In the genomic region with DNA sequence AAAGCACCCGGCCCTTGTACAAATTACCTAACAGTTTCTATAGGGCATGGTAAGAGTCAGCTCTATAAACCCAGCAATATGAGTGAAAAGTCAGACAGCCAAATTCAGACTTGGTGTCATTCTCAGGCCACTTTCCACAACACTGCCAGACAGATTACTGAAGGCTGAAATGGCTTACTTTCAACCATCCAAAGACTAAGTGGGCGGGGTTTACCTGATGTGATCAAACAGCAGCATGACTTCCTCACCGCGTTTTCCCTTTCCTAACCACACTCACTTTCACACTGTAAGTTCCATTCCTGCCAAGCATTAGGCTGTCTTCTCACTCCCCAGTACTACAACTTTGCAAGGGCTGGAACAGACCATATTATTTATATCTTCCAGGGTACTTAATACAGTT, we compare ENCODE assay signal across 9 cellular contexts.
A peak's percentile ranks its signal among the peaks of the same experiment; 100 is the strongest.
DNase-seq lines count a peak whose midpoint lies in the region; ATAC-seq and TF ChIP-seq lines count a peak whose summit lies in the region.
"Had no signal": no experiment of that assay in that cellular context is flagged by ENCODE, and none has a peak within 500 bp of the region (broad histone marks: within the 10 kb centered on the region; RNA-seq: fewer than 3 reads in every experiment).

No MANE protein-coding gene starts in this region.

- peaks cover 4% of the 10 kb centered on the region for H3K9me3 Mint-ChIP-seq in activated CD4-positive, alpha-beta T cell treated with anti-CD3 and anti-CD28 coated beads for 36 hours (ENCODE audit: low read depth)

- H3K27ac Mint-ChIP-seq in activated CD4-positive, alpha-beta T cell treated with anti-CD3 and anti-CD28 coated beads for 36 hours, result no peak overlapping the region

- CTCF ChIA-PET in activated CD4-positive, alpha-beta T cell treated with anti-CD3 and anti-CD28 coated beads for 36 hours (lab: Charles Lee), result no interaction called here

- POLR2A ChIA-PET in activated CD4-positive, alpha-beta T cell treated with anti-CD3 and anti-CD28 coated beads for 36 hours (lab: Charles Lee), result no interaction called here

- no peak overlapping the region for H3K4me3 ChIP-seq in left ventricle myocardium inferior

- DNase-seq in activated CD4-positive, alpha-beta T cell treated with anti-CD3 and anti-CD28 coated beads for 36 hours, result peak; percentile 21
- no peak for DNase-seq in activated CD4-positive, alpha-beta T cell treated with anti-CD3 and anti-CD28 coated beads, Interleukin-2, amount 50 U/mL, for 4 hours
- DNase-seq in SW480 (ENCODE audit: low spot score) (peak; percentile 18), renal cortical epithelial cell (ENCODE audit: low read depth) (peak; percentile 13), HUDEP-2 (lab: John Stamatoyannopoulos, UW; ENCODE audit: unreplicated experiment in 76 of 76) (no peak), left ventricle myocardium inferior (no peak)
- DNase-seq in effector CD4-positive, alpha-beta T cell, result no peak
- DNase-seq: NCI-H2171 treated with DMSO at 0.1 percent for 48 hours had no signal

- no peak overlapping the region for H3K4me3 Mint-ChIP-seq in activated CD4-positive, alpha-beta T cell treated with anti-CD3 and anti-CD28 coated beads for 36 hours

- peaks cover 12% of the 10 kb centered on the region for H3K4me1 Mint-ChIP-seq in activated CD4-positive, alpha-beta T cell treated with anti-CD3 and anti-CD28 coated beads for 36 hours

- H3K36me3 ChIP-seq in left ventricle myocardium inferior, result peaks cover 6% of the 10 kb centered on the region

- no peaks in the 10 kb centered on the region for H3K27me3 Mint-ChIP-seq in activated CD4-positive, alpha-beta T cell treated with anti-CD3 and anti-CD28 coated beads for 36 hours

- H3K4me1 ChIP-seq in left ventricle myocardium inferior, result peaks cover 16% of the 10 kb centered on the region

- TF ChIP-seq CTCF in left ventricle myocardium inferior (IDR thresholded peaks at IDR 0.05; ENCODE audit: borderline replicate concordance), result no peak

- H3K36me3 Mint-ChIP-seq in activated CD4-positive, alpha-beta T cell treated with anti-CD3 and anti-CD28 coated beads for 36 hours (ENCODE audit: low read depth), result peaks cover 2% of the 10 kb centered on the region

- intact Hi-C loops in activated CD4-positive, alpha-beta T cell treated with anti-CD3 and anti-CD28 coated beads for 36 hours (cut with DNase I, micrococcal nuclease), result no loop called here
- intact Hi-C loops in left ventricle myocardium inferior (cut with micrococcal nuclease), result no loop called here

- ATAC-seq in activated CD4-positive, alpha-beta T cell treated with anti-CD3 and anti-CD28 coated beads for 36 hours, result peak; percentile 80
- peak; percentile 84 for ATAC-seq in HG02678 (IDR thresholded peaks at IDR 0.05; ENCODE audit: unreplicated experiment)

- no peaks in the 10 kb centered on the region for H3K27me3 ChIP-seq in left ventricle myocardium inferior (ENCODE audit: low read depth)

- H3K27ac ChIP-seq in left ventricle myocardium inferior (replicated peaks), result no peak overlapping the region

- H3K9me3 ChIP-seq in left ventricle myocardium inferior (replicated peaks), result peaks cover 9% of the 10 kb centered on the region

Comparison
In these comparisons a context has a peak if more than half of its experiments do, and no peak if none do; other contexts are left out.
1. DNase-seq: peak in activated CD4-positive, alpha-beta T cell treated with anti-CD3 and anti-CD28 coated beads for 36 hours (single experiment), SW480 (single experiment) and renal cortical epithelial cell (single experiment); none in activated CD4-positive, alpha-beta T cell treated with anti-CD3 and anti-CD28 coated beads, Interleukin-2, amount 50 U/mL, for 4 hours (0 of 2), effector CD4-positive, alpha-beta T cell (single experiment), HUDEP-2 (0 of 76) and left ventricle myocardium inferior (single experiment).